ENCODE assay signal across 10 cellular contexts in the genomic region with DNA sequence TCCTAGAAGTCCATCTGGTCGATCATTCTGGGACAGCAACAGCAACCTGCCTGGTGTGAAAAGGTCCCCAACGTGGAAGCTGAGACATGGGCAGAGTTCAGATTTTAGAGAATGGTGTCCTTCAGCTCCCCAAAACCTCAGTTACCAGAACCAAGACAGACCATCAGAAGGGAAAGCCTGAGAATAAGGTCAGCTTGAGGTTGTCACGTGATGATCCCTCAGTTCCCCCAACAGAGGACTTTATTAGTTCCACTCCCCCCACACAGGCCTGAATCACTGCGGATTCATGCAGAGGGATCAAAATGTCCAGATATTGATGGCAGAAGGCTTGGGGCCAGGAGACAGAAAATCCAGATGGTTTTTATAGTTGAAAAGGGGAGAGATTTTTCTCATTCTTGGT.
"Had no signal": no experiment of that assay in that cellular context is flagged by ENCODE, and none has a peak within 500 bp of the region (broad histone marks: within the 10 kb centered on the region; RNA-seq: fewer than 3 reads in every experiment).

No MANE protein-coding gene starts in this region.

- H3K27ac Mint-ChIP-seq: H9, HFFc6 had no signal

- H3K4me2 ChIP-seq: KMS-11 had no signal

- H3K27ac ChIP-seq: HL-60, KMS-11 had no signal

- DNase-seq: GOT3, H9, HFFc6, IMR-90, Karpas-422, KBM-7 had no signal

- ATAC-seq: HCT116 had no signal

- FAIRE-seq: H54 had no signal

- H3K9ac ChIP-seq: KMS-11 had no signal

- H3K9me3 Mint-ChIP-seq: HFFc6 had no signal

- H3K4me3 Mint-ChIP-seq: H9 had no signal
